In the genomic region with DNA sequence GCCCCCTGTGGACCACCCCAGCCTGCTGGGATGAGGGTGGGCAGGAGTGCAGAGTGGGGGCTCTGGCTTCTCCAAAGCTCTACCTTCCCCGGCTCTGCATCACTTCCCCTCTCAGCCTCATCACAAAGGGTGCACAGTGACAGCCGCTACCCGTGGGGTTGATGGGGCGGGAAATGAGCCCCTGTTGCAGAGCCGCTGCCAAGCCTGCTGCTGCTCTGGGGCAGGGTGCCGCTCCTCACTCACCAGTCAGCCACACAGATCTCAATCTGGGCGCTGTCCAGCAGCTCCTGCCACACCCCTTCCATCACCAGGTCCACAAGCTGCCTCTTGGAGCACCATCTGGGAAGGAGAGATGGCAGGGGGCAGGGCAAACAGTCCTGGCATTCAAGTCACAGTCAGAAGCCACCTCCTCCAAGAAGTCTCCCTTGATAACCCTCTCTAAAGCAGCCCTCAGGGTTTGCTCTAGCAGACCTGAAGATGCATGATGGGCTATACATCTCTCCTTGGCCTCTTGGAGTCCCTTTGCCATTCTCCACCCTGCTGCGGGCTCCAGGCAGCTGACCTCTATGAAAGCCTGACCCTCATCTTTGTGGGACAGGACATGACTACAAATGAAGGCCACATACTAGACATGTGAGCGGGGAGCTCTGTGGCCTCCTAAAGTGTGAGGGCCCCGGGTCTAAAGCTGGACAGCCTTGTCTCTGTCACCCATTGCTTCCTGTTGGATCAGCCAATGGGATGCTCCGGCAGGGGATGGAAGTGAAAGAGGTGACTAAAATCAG, we compare ENCODE assay signal across 16 cellular contexts. TPM values are rescaled to one million over a fixed set of nuclear protein-coding genes. Genes with fewer than 3 reads are reported as not detected.
"Had no signal": no experiment of that assay in that cellular context is flagged by ENCODE, and none has a peak within 500 bp of the region (broad histone marks: within the 10 kb centered on the region; RNA-seq: fewer than 3 reads in every experiment).

No MANE protein-coding gene starts in this region.

- H3K4me1 ChIP-seq: testis had no signal

- ATAC-seq: gastroesophageal sphincter, sciatic nerve had no signal

- H3K27ac ChIP-seq: adrenal gland, cardiac muscle cell, gastroesophageal sphincter, testis had no signal

- H3K36me3 Mint-ChIP-seq: activated naive CD4-positive, alpha-beta T cell treated with anti-CD3 and anti-CD28 coated beads, Interleukin-2, amount 50 U/mL, for 24 hours had no signal

- H3K9me3 ChIP-seq: adrenal gland, gastroesophageal sphincter, testis had no signal

- H3K4me3 Mint-ChIP-seq: activated CD8-positive, alpha-beta T cell treated with anti-CD3 and anti-CD28 coated beads for 36 hours; activated naive CD4-positive, alpha-beta T cell treated with anti-CD3 and anti-CD28 coated beads, Interleukin-2, amount 50 U/mL, for 24 hours; nephron; stimulated activated naive CD8-positive, alpha-beta T cell treated with anti-CD3 and anti-CD28 coated beads, Interleukin-15, Interleukin-2, amounts not matched to agents 100 ng/mL and 50 ng/mL, for 24 hours had no signal

- H3K27ac Mint-ChIP-seq: activated CD8-positive, alpha-beta T cell treated with anti-CD3 and anti-CD28 coated beads for 36 hours; activated naive CD4-positive, alpha-beta T cell treated with anti-CD3 and anti-CD28 coated beads, Interleukin-2, amount 50 U/mL, for 24 hours; nephron; stimulated activated naive CD8-positive, alpha-beta T cell treated with anti-CD3 and anti-CD28 coated beads, Interleukin-15, Interleukin-2, amounts not matched to agents 100 ng/mL and 50 ng/mL, for 24 hours had no signal

- DNase-seq: activated CD4-positive, alpha-beta T cell treated with anti-CD3 and anti-CD28 coated beads for 4 hours; activated CD8-positive, alpha-beta T cell treated with anti-CD3 and anti-CD28 coated beads for 36 hours; activated effector memory CD4-positive, alpha-beta T cell treated with anti-CD3 and anti-CD28 coated beads, Interleukin-2, amount 50 U/mL, for 16 hours; adrenal gland; erythroblast; mesenchymal stem cell; testis had no signal

- FAIRE-seq: colon had no signal

- H3K27me3 Mint-ChIP-seq: activated naive CD4-positive, alpha-beta T cell treated with anti-CD3 and anti-CD28 coated beads, Interleukin-2, amount 50 U/mL, for 24 hours had no signal

- H3K4me3 ChIP-seq: adrenal gland, cardiac muscle cell, gastroesophageal sphincter, testis had no signal

- H3K9me3 Mint-ChIP-seq: activated CD8-positive, alpha-beta T cell treated with anti-CD3 and anti-CD28 coated beads for 36 hours; activated naive CD4-positive, alpha-beta T cell treated with anti-CD3 and anti-CD28 coated beads, Interleukin-2, amount 50 U/mL, for 24 hours; nephron; stimulated activated naive CD8-positive, alpha-beta T cell treated with anti-CD3 and anti-CD28 coated beads, Interleukin-15, Interleukin-2, amounts not matched to agents 100 ng/mL and 50 ng/mL, for 24 hours had no signal

RNA-seq across cellular contexts. Expression of a gene that starts 29.1 kb away (rescaled TPM):
- total RNA-seq: activated CD8-positive, alpha-beta T cell treated with anti-CD3 and anti-CD28 coated beads for 36 hours; T-helper 1 cell treated with Interleukin-12 subunit alpha and Interleukin-12 subunit beta and Interleukin-4 antibody, amounts not matched to agents 30 ng/mL and 1 ng/mL, for 36 hours had no signal

RNA-seq across cellular contexts. Expression of a gene that starts 34.4 kb away (rescaled TPM):
- total RNA-seq: pulmonary artery endothelial cell had no signal
